In genomic region chr15:39893051-39893450, GRCh38 we compare ENCODE assay signal across 7 cellular contexts. TPM values are rescaled to one million over a fixed set of nuclear protein-coding genes. Genes with fewer than 3 reads are reported as not detected.
DNase-seq lines count a peak whose midpoint lies in the region; ATAC-seq, FAIRE-seq and TF ChIP-seq lines count a peak whose summit lies in the region.
"Not testable (repeated sequence)": the region's sequence is repeated elsewhere in the genome, so short reads cannot be mapped to it uniquely, and the experiment has no call there.
"Had no signal": no experiment of that assay in that cellular context is flagged by ENCODE, and none has a peak within 500 bp of the region (broad histone marks: within the 10 kb centered on the region; RNA-seq: fewer than 3 reads in every experiment).

No MANE protein-coding gene starts in this region.

- not testable (repeated sequence) for H3K4me3 ChIP-seq in GM23338; K562; HepG2 (replicated peaks in 1 of 3; ENCODE audit: insufficient read depth in 1 of 3, low read depth in 2 of 3, low read length in 3 of 3)

- H2AFZ ChIP-seq in GM23338; K562 (ENCODE audit: low read depth, low read length); HepG2 (ENCODE audit: low read length): not testable (repeated sequence)

- H3K4me1 ChIP-seq in GM23338 (ENCODE audit: insufficient read depth) (peaks cover 59% of the 10 kb centered on the region), K562 (replicated peaks in 1 of 2; ENCODE audit: control insufficient read depth in 2 of 2, insufficient read depth in 2 of 2, low read length in 2 of 2) (peaks cover 4 to 23% of the 10 kb centered on the region in 2 experiments; a peak in 4 of 5 replicates), HepG2 (ENCODE audit: insufficient read depth, low read length) (peaks cover 37% of the 10 kb centered on the region)

- H3K27ac ChIP-seq in GM23338 (ENCODE audit: low read depth), result peak overlapping the region; percentile 98; the same call in 1 of the 2 replicates
- H3K27ac ChIP-seq in K562 (ENCODE audit: extremely low read depth, low read depth, low read length); HepG2 (ENCODE audit: extremely low read length, insufficient read depth, low read length): not testable (repeated sequence)

- H3K9ac ChIP-seq in K562 (ENCODE audit: insufficient read depth in 1 of 2, low read depth in 2 of 2, low read length in 2 of 2); HepG2 (ENCODE audit: insufficient read depth, low read depth, low read length): not testable (repeated sequence)

- not testable (repeated sequence) for TF ChIP-seq CTCF in GM23338 (conservative IDR thresholded peaks at IDR 0.05; ENCODE audit: low read depth in 2 of 2); K562 (IDR thresholded peaks at IDR 0.05 in 2 of 3, conservative IDR thresholded peaks at IDR 0.05 in 1 of 3; ENCODE audit: insufficient read depth in 2 of 3, low read depth in 1 of 3, low read length in 3 of 3); HepG2 (CRISPR knock-in tag; IDR thresholded peaks at IDR 0.05)

- TF ChIP-seq RAD21 in K562 (CRISPR knock-in tag; conservative IDR thresholded peaks at IDR 0.05 in 1 of 2, IDR thresholded peaks at IDR 0.05 in 1 of 2); HepG2 (CRISPR knock-in tag; IDR thresholded peaks at IDR 0.05): not testable (repeated sequence)

- H4K20me1 ChIP-seq in GM23338 (replicated peaks; ENCODE audit: insufficient read depth); K562 (replicated peaks; ENCODE audit: control insufficient read depth, insufficient read depth, low read length); HepG2 (ENCODE audit: insufficient read depth, low read length): not testable (repeated sequence)

- 19% methylated on average over 3 of the region's 4 CpGs for WGBS in K562 (ENCODE audit: insufficient coverage, low coverage, missing lambda C conversion rate)
- 14% methylated on average over 2 of the region's 4 CpGs for WGBS in HepG2 (ENCODE audit: low lambda C conversion rate)

- H3K27me3 ChIP-seq in GM23338 (ENCODE audit: insufficient read depth); K562 (ENCODE audit: control insufficient read depth in 2 of 2, insufficient read depth in 2 of 2, low read length in 2 of 2); HepG2 (ENCODE audit: control insufficient read depth in 1 of 2, insufficient read depth in 2 of 2, low read length in 2 of 2): not testable (repeated sequence)

- H3K4me3 Mint-ChIP-seq in GM23338, result not testable (repeated sequence)

- H3K27ac Mint-ChIP-seq in GM23338, result not testable (repeated sequence)

- H3K9me2 ChIP-seq in GM23338 (ENCODE audit: insufficient read depth), result not testable (repeated sequence)

- not testable (repeated sequence) for BruUV-seq in K562 (replicated peaks; lab: Mats Ljungman, UMichigan); HepG2 (replicated peaks; lab: Mats Ljungman, UMichigan)

- in situ Hi-C loops in K562 (cut with MboI); HepG2 (cut with HindIII; ENCODE audit: extremely low pct_ligation_motif_present, low pct_unique_long_range_greater_than_20kb): not testable (repeated sequence)

- H3F3A ChIP-seq in GM23338 (replicated peaks; ENCODE audit: low read depth), result peaks cover 22% of the 10 kb centered on the region; the same call in 1 of the 2 replicates

- H3K4me1 Mint-ChIP-seq in GM23338, result peaks cover 55% of the 10 kb centered on the region

- FAIRE-seq in K562 (lab: Jason Lieb, UNC); HepG2 (lab: Jason Lieb, UNC): not testable (repeated sequence)

- not testable (repeated sequence) for TF ChIP-seq POLR2A in K562 (conservative IDR thresholded peaks at IDR 0.05); HepG2 (IDR thresholded peaks at IDR 0.05; ENCODE audit: insufficient read depth in 1 of 2, low read depth in 2 of 2, low read length in 2 of 2)

- peaks cover 23% of the 10 kb centered on the region for H3K9me3 Mint-ChIP-seq in GM23338

- TF ChIP-seq EP300 in K562 (IDR thresholded peaks at IDR 0.05; ENCODE audit: low read length); HepG2 (IDR thresholded peaks at IDR 0.05; ENCODE audit: low read depth in 2 of 2, low read length in 2 of 2); HepG2 (CRISPR knock-in tag; IDR thresholded peaks at IDR 0.05; ENCODE audit: borderline replicate concordance): not testable (repeated sequence)

- H3K27me3 Mint-ChIP-seq in GM23338 (ENCODE audit: insufficient read depth, low read depth, poor library complexity), result peaks cover 14% of the 10 kb centered on the region

- H3K4me2 ChIP-seq in GM23338; K562 (ENCODE audit: insufficient read depth, low read length); HepG2 (ENCODE audit: low read depth, low read length): not testable (repeated sequence)

- not testable (repeated sequence) for DNase-seq in GM23338 (ENCODE audit: low spot score); K562 (ENCODE audit: extremely low read depth in 1 of 4, low spot score in 3 of 4); HepG2 (ENCODE audit: low spot score)

- POLR2A ChIA-PET in K562 (lab: Yijun Ruan, JAX), result interaction anchor here (0.9 to 2.7 kb wide), 2 partner anchors 10 to 20 kb away, joined by 3 to 6 read pairs; no protein-coding TSS in a partner anchor
- POLR2A ChIA-PET in HepG2 (lab: Yijun Ruan, JAX), result not testable (repeated sequence)

- CTCF ChIA-PET in K562 (lab: Yijun Ruan, JAX; ENCODE audit: low intra/inter-chr PET ratio); HepG2 (lab: Yijun Ruan, JAX; ENCODE audit: low intra/inter-chr PET ratio, low total read pairs): not testable (repeated sequence)

- not testable (repeated sequence) for ATAC-seq in GM23338, K562, HepG2

- H3K36me3 Mint-ChIP-seq in GM23338 (ENCODE audit: low read depth), result peaks cover 58% of the 10 kb centered on the region

- H3K36me3 ChIP-seq in GM23338 (ENCODE audit: insufficient read depth); K562 (ENCODE audit: control insufficient read depth, insufficient read depth, low read length); HepG2 (replicated peaks in 1 of 2; ENCODE audit: control insufficient read depth in 1 of 2, insufficient read depth in 2 of 2, low read length in 2 of 2): not testable (repeated sequence)

- H3K9me3 ChIP-seq in K562 (replicated peaks; ENCODE audit: control insufficient read depth, insufficient read depth, low read depth, low read length); HepG2 (ENCODE audit: low read length): not testable (repeated sequence)

- intact Hi-C loops in K562 (cut with micrococcal nuclease); HepG2 (cut with micrococcal nuclease; ENCODE audit: unreplicated experiment): not testable (repeated sequence)

- peaks cover 66% of the 10 kb centered on the region for H3K79me2 ChIP-seq in GM23338 (replicated peaks; ENCODE audit: insufficient read depth)
- H3K79me2 ChIP-seq in K562 (ENCODE audit: control insufficient read depth, insufficient read depth, low read length); HepG2 (ENCODE audit: insufficient read depth, low read length): not testable (repeated sequence)

- not testable (repeated sequence) for H3K9me1 ChIP-seq in K562 (ENCODE audit: control insufficient read depth, insufficient read depth, low read length)

RNA-seq across cellular contexts. Expression of gene GPR176, which starts 27.0 kb away (rescaled TPM):
- total RNA-seq in GM23338 (2014; rRNA removed; shearing (Covaris generic)), result 226 and 248 TPM in 2 replicates
- polyA plus RNA-seq in GM23338 (2016; fragmentation: Nextera tagmentation; extraction: Ambion mirVana) (60.0 and 62.9 TPM in 2 replicates), K562 (2011; rRNA removed) (0.03 and 0.24 TPM in 2 replicates), K562 (2014; fragmentation: Illumina TruSeq; extraction: Trizol) (0.73 and 0.74 TPM in 2 replicates), K562 (2014; fragmentation: Nextera tagmentation; extraction: Ambion mirVana) (under 1 TPM; 0.24 to 0.34 TPM), K562 (2014; rRNA removed) (0.81 and 0.94 TPM in 2 replicates), HepG2 (2011; rRNA removed) (0.11 and 0.17 TPM in 2 replicates)
- 0.44 and 0.67 TPM in 2 replicates for total RNA-seq in K562 (2011; cell fraction: chromatin; rRNA removed; ENCODE audit: low replicate concordance)
- 0.66 and 1.0 TPM in 2 replicates for total RNA-seq in K562 (2011; cell fraction: nucleolus; rRNA removed)
- 0.61 and 0.66 TPM in 2 replicates for total RNA-seq in K562 (2011; cell fraction: nucleoplasm; rRNA removed)
- total RNA-seq in K562 (2014; rRNA removed) (1.1 and 1.8 TPM in 2 replicates), K562 (2014; rRNA removed; fragmentation: Illumina TruSeq; extraction: Trizol) (0.76 and 0.86 TPM in 2 replicates), K562 (2015; rRNA removed; fragmentation: Illumina TruSeq; extraction: Trizol) (0.98 and 1.0 TPM in 2 replicates), K562 (2021) (1.0 and 1.2 TPM in 2 replicates), HepG2 (2016; rRNA removed; fragmentation: Illumina TruSeq; extraction: Trizol) (0.15 and 0.20 TPM in 2 replicates)
- polyA plus RNA-seq in K562 (2011; cell fraction: cytosol; rRNA removed), result 0.07 and 0.40 TPM in 2 replicates
- 0.06 and 0.59 TPM in 2 replicates for polyA plus RNA-seq in K562 (2011; cell fraction: nucleus; rRNA removed)
- polyA plus RNA-seq in K562 (2012), result 0.82 and 2.1 TPM in 2 replicates
- 0.18 and 0.36 TPM in 2 replicates for polyA minus RNA-seq in K562 (2011; rRNA and poly(A)+ RNA removed)
- polyA minus RNA-seq in K562 (2011; cell fraction: cytosol; rRNA and poly(A)+ RNA removed), result not detected in 2 replicates
- 0.33 TPM in 1 of 2 replicates, not detected in the other for polyA minus RNA-seq in K562 (2011; cell fraction: nucleus; rRNA and poly(A)+ RNA removed)
- total RNA-seq in HepG2 (2016; cell fraction: cytosol; rRNA removed; fragmentation: Illumina TruSeq; extraction: Trizol; ENCODE audit: low read depth), result not detected in 2 replicates
- 0.12 and 0.24 TPM in 2 replicates for total RNA-seq in HepG2 (2016; cell fraction: insoluble cytoplasmic fraction; rRNA removed; fragmentation: Illumina TruSeq; extraction: Trizol)
- 0.19 and 0.21 TPM in 2 replicates for total RNA-seq in HepG2 (2016; cell fraction: membrane; rRNA removed; fragmentation: Illumina TruSeq; extraction: Trizol)
- total RNA-seq in HepG2 (2016; cell fraction: nucleus; rRNA removed; fragmentation: Illumina TruSeq; extraction: Trizol), result 0.19 and 0.22 TPM in 2 replicates
- 0.24 and 0.28 TPM in 2 replicates for polyA plus RNA-seq in HepG2 (2011; cell fraction: cytosol; rRNA removed)
- polyA plus RNA-seq in HepG2 (2011; cell fraction: nucleus; rRNA removed), result 0.06 and 0.12 TPM in 2 replicates
- polyA plus RNA-seq in HepG2 (2012), result 0.17 and 0.24 TPM in 2 replicates
- 0.02 TPM in 1 of 2 replicates, not detected in the other for polyA plus RNA-seq in HepG2 (2016; cell fraction: cytosol; fragmentation: Illumina TruSeq; extraction: Trizol; ENCODE audit: low read depth)
- 0.05 and 0.16 TPM in 2 replicates for polyA plus RNA-seq in HepG2 (2016; cell fraction: insoluble cytoplasmic fraction; fragmentation: Illumina TruSeq; extraction: Trizol; ENCODE audit: low read depth)
- 0.05 and 0.16 TPM in 2 replicates for polyA plus RNA-seq in HepG2 (2016; cell fraction: membrane; fragmentation: Illumina TruSeq; extraction: Trizol; ENCODE audit: low read depth)
- 0.24 TPM in 1 of 2 replicates, not detected in the other for polyA plus RNA-seq in HepG2 (2016; cell fraction: nucleus; fragmentation: Illumina TruSeq; extraction: Trizol; ENCODE audit: insufficient read depth, low read depth)
- polyA minus RNA-seq in HepG2 (2011; rRNA and poly(A)+ RNA removed; ENCODE audit: low replicate concordance), result 2.2 and 40.9 TPM in 2 replicates
- polyA minus RNA-seq in HepG2 (2011; cell fraction: cytosol; rRNA and poly(A)+ RNA removed), result not detected in 2 replicates
- polyA minus RNA-seq in HepG2 (2011; cell fraction: nucleus; rRNA and poly(A)+ RNA removed), result 0.37 and 0.39 TPM in 2 replicates
- total RNA-seq: CD4-positive, alpha-beta memory T cell; CD4-positive, alpha-beta T cell; CD4-positive, CD25-positive, alpha-beta regulatory T cell had no signal
- polyA plus RNA-seq: CD4-positive, alpha-beta memory T cell; CD4-positive, CD25-positive, alpha-beta regulatory T cell; CD8-positive, alpha-beta memory T cell had no signal

RNA-seq across cellular contexts. Expression of gene EIF2AK4, which starts 40.9 kb away (rescaled TPM):
- 149 and 164 TPM in 2 replicates for total RNA-seq in GM23338 (2014; rRNA removed; shearing (Covaris generic))
- 456 and 490 TPM in 2 replicates for polyA plus RNA-seq in GM23338 (2016; fragmentation: Nextera tagmentation; extraction: Ambion mirVana)
- 36.6 and 64.0 TPM in 2 replicates for total RNA-seq in K562 (2011; cell fraction: chromatin; rRNA removed; ENCODE audit: low replicate concordance)
- 19.7 and 27.4 TPM in 2 replicates for total RNA-seq in K562 (2011; cell fraction: nucleolus; rRNA removed)
- total RNA-seq in K562 (2011; cell fraction: nucleoplasm; rRNA removed), result 32.8 and 57.2 TPM in 2 replicates
- total RNA-seq in K562 (2014; rRNA removed), result 24.7 and 32.2 TPM in 2 replicates
- 32.9 and 34.8 TPM in 2 replicates for total RNA-seq in K562 (2014; rRNA removed; fragmentation: Illumina TruSeq; extraction: Trizol)
- 34.8 and 35.2 TPM in 2 replicates for total RNA-seq in K562 (2015; rRNA removed; fragmentation: Illumina TruSeq; extraction: Trizol)
- total RNA-seq in K562 (2021), result 28.2 and 28.7 TPM in 2 replicates
- 35.9 and 36.1 TPM in 2 replicates for polyA plus RNA-seq in K562 (2011; rRNA removed)
- 24.3 and 31.5 TPM in 2 replicates for polyA plus RNA-seq in K562 (2011; cell fraction: cytosol; rRNA removed)
- 13.4 and 15.1 TPM in 2 replicates for polyA plus RNA-seq in K562 (2011; cell fraction: nucleus; rRNA removed)
- polyA plus RNA-seq in K562 (2012), result 21.9 and 32.3 TPM in 2 replicates
- polyA plus RNA-seq in K562 (2014; fragmentation: Illumina TruSeq; extraction: Trizol), result 30.5 and 37.3 TPM in 2 replicates
- polyA plus RNA-seq in K562 (2014; fragmentation: Nextera tagmentation; extraction: Ambion mirVana), result 10 to 100 TPM; 15.9 to 23.1 TPM
- polyA plus RNA-seq in K562 (2014; rRNA removed), result 28.5 and 29.9 TPM in 2 replicates
- polyA minus RNA-seq in K562 (2011; rRNA and poly(A)+ RNA removed), result 56.9 and 64.1 TPM in 2 replicates
- 21.5 and 25.9 TPM in 2 replicates for polyA minus RNA-seq in K562 (2011; cell fraction: cytosol; rRNA and poly(A)+ RNA removed)
- 20.3 and 41.9 TPM in 2 replicates for polyA minus RNA-seq in K562 (2011; cell fraction: nucleus; rRNA and poly(A)+ RNA removed)
- 58.9 and 87.3 TPM in 2 replicates for total RNA-seq in HepG2 (2016; rRNA removed; fragmentation: Illumina TruSeq; extraction: Trizol)
- 21.6 and 23.6 TPM in 2 replicates for total RNA-seq in HepG2 (2016; cell fraction: cytosol; rRNA removed; fragmentation: Illumina TruSeq; extraction: Trizol; ENCODE audit: low read depth)
- 64.0 and 92.3 TPM in 2 replicates for total RNA-seq in HepG2 (2016; cell fraction: insoluble cytoplasmic fraction; rRNA removed; fragmentation: Illumina TruSeq; extraction: Trizol)
- total RNA-seq in HepG2 (2016; cell fraction: membrane; rRNA removed; fragmentation: Illumina TruSeq; extraction: Trizol), result 53.8 and 56.3 TPM in 2 replicates
- 43.7 and 47.1 TPM in 2 replicates for total RNA-seq in HepG2 (2016; cell fraction: nucleus; rRNA removed; fragmentation: Illumina TruSeq; extraction: Trizol)
- 52.0 and 62.3 TPM in 2 replicates for polyA plus RNA-seq in HepG2 (2011; rRNA removed)
- polyA plus RNA-seq in HepG2 (2011; cell fraction: cytosol; rRNA removed), result 41.9 and 51.7 TPM in 2 replicates
- 30.6 and 34.3 TPM in 2 replicates for polyA plus RNA-seq in HepG2 (2011; cell fraction: nucleus; rRNA removed)
- 43.5 and 57.9 TPM in 2 replicates for polyA plus RNA-seq in HepG2 (2012)
- polyA plus RNA-seq in HepG2 (2016; cell fraction: cytosol; fragmentation: Illumina TruSeq; extraction: Trizol; ENCODE audit: low read depth), result 12.7 and 14.9 TPM in 2 replicates
- polyA plus RNA-seq in HepG2 (2016; cell fraction: insoluble cytoplasmic fraction; fragmentation: Illumina TruSeq; extraction: Trizol; ENCODE audit: low read depth), result 77.8 and 78.4 TPM in 2 replicates
- polyA plus RNA-seq in HepG2 (2016; cell fraction: membrane; fragmentation: Illumina TruSeq; extraction: Trizol; ENCODE audit: low read depth), result 35.6 and 35.9 TPM in 2 replicates
- polyA plus RNA-seq in HepG2 (2016; cell fraction: nucleus; fragmentation: Illumina TruSeq; extraction: Trizol; ENCODE audit: insufficient read depth, low read depth), result 47.7 and 49.8 TPM in 2 replicates
- 60.5 and 98.2 TPM in 2 replicates for polyA minus RNA-seq in HepG2 (2011; rRNA and poly(A)+ RNA removed; ENCODE audit: low replicate concordance)
- 40.2 and 44.5 TPM in 2 replicates for polyA minus RNA-seq in HepG2 (2011; cell fraction: cytosol; rRNA and poly(A)+ RNA removed)
- 128 and 137 TPM in 2 replicates for polyA minus RNA-seq in HepG2 (2011; cell fraction: nucleus; rRNA and poly(A)+ RNA removed)

Comparison
In these comparisons a context has a peak if more than half of its experiments do, and no peak if none do; other contexts are left out.
1. RNA of gene GPR176, which starts 27.0 kb away (total RNA-seq): 226 to 248 TPM in GM23338; 0.44 to 1.8 TPM in K562 and 0.12 to 0.24 TPM in HepG2; every median in the first group is over 10 times any median in the second.